11 cellular contexts compared by ENCODE assay signal in the genomic region with DNA sequence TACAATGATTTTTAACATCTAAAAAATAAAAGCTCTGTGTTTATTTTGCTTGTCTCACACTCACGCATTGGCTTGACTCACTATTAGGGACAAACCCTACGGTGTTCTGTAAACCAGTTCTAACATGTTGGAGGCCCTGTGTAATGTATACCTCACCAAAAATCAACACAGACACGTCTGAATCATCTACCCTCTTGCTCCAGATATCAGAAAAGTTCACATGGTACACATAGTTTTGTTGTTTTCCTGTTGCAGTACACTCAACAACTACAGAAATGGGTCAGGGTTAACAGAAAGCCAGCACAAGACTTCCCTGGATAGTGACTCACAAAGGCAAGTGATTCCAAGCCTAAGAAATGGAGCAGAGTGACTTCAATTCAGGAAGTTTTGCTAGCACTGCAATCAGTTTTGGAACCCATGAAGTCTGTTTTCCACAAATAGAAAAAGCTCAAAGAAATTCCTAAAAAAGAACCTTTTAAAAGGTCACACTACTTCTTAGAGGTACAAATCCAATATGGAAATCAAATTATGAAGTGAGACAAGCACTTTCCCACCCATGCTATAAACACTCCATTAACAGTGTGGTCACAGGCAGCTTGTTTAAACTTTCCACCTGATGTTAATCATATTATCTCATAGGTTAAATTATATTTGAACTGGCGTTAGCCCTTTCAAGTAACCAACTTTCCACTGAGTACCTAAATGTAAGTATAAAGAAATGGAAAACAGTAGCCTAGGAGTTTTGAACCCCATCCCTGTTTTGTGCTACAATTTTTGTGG.
A peak's percentile ranks its signal among the peaks of the same experiment; 100 is the strongest.
DNase-seq lines count a peak whose midpoint lies in the region; FAIRE-seq and TF ChIP-seq lines count a peak whose summit lies in the region.
"Had no signal": no experiment of that assay in that cellular context is flagged by ENCODE, and none has a peak within 500 bp of the region (broad histone marks: within the 10 kb centered on the region; RNA-seq: fewer than 3 reads in every experiment).

No MANE protein-coding gene starts in this region.

- peaks cover 34% of the 10 kb centered on the region for H3K4me1 Mint-ChIP-seq in astrocyte (ENCODE audit: low read depth, unreplicated experiment)
- H3K4me1 Mint-ChIP-seq: activated naive CD8-positive, alpha-beta T cell treated with anti-CD3 and anti-CD28 coated beads, Interleukin-2, amount 50 U/mL, for 24 hours; stimulated activated naive CD8-positive, alpha-beta T cell treated with anti-CD3 and anti-CD28 coated beads, Interleukin-15, amount 100 ng/mL, for 72 hours had no signal

- H3K9me3 Mint-ChIP-seq in astrocyte (ENCODE audit: unreplicated experiment) = no peaks in the 10 kb centered on the region
- H3K9me3 Mint-ChIP-seq: activated naive CD8-positive, alpha-beta T cell treated with anti-CD3 and anti-CD28 coated beads, Interleukin-2, amount 50 U/mL, for 24 hours; stimulated activated naive CD8-positive, alpha-beta T cell treated with anti-CD3 and anti-CD28 coated beads, Interleukin-15, amount 100 ng/mL, for 72 hours had no signal

- TF ChIP-seq CTCF in astrocyte (IDR thresholded peaks at IDR 0.05; ENCODE audit: insufficient read depth, low read depth, low read length) (no peak), right atrium auricular region (IDR thresholded peaks at IDR 0.05) (no peak)

- no peaks in the 10 kb centered on the region for H4K20me1 ChIP-seq in astrocyte (ENCODE audit: insufficient read depth, low read length)

- H3K27me3 ChIP-seq in astrocyte (ENCODE audit: insufficient read depth, low read length) (no peaks in the 10 kb centered on the region), right atrium auricular region (no peaks in the 10 kb centered on the region)

- no peak overlapping the region for H2AFZ ChIP-seq in astrocyte (ENCODE audit: low read depth, low read length)

- H3K4me3 Mint-ChIP-seq in astrocyte (ENCODE audit: unreplicated experiment) = no peak overlapping the region
- H3K4me3 Mint-ChIP-seq: activated naive CD8-positive, alpha-beta T cell treated with anti-CD3 and anti-CD28 coated beads, Interleukin-2, amount 50 U/mL, for 24 hours; stimulated activated naive CD8-positive, alpha-beta T cell treated with anti-CD3 and anti-CD28 coated beads, Interleukin-15, amount 100 ng/mL, for 72 hours had no signal

- H3K27ac Mint-ChIP-seq in astrocyte (ENCODE audit: unreplicated experiment) = peak overlapping the region; percentile 70
- H3K27ac Mint-ChIP-seq: activated naive CD8-positive, alpha-beta T cell treated with anti-CD3 and anti-CD28 coated beads, Interleukin-2, amount 50 U/mL, for 24 hours; stimulated activated naive CD8-positive, alpha-beta T cell treated with anti-CD3 and anti-CD28 coated beads, Interleukin-15, amount 100 ng/mL, for 72 hours had no signal

- H3K9ac ChIP-seq in astrocyte (ENCODE audit: low read length) = peak overlapping the region; percentile 68

- no peaks in the 10 kb centered on the region for H3K27me3 Mint-ChIP-seq in astrocyte (ENCODE audit: low read depth, unreplicated experiment)

- H3K9me3 ChIP-seq in astrocyte (ENCODE audit: insufficient read depth, low read depth, low read length) (no peaks in the 10 kb centered on the region), right atrium auricular region (no peaks in the 10 kb centered on the region)

- H3K27ac ChIP-seq in astrocyte (ENCODE audit: low read depth, low read length) (peak overlapping the region; percentile 87), right atrium auricular region (peak overlapping the region; percentile 52 to 68), skin epidermis (peak overlapping the region in 19 of 21 experiments; percentile 10 to 80 (median 48))

- H3K79me2 ChIP-seq in astrocyte (ENCODE audit: insufficient read depth, low read length) = no peaks in the 10 kb centered on the region

- H3K4me1 ChIP-seq in astrocyte (ENCODE audit: insufficient read depth, low read length) (peaks cover 12% of the 10 kb centered on the region), right atrium auricular region (peaks cover 0 to 50% of the 10 kb centered on the region in 2 donors)

- no peaks in the 10 kb centered on the region for H3K36me3 ChIP-seq in astrocyte (ENCODE audit: insufficient read depth, low read length)
- no peaks in the 10 kb centered on the region for H3K36me3 ChIP-seq in right atrium auricular region

- H3K36me3 Mint-ChIP-seq in astrocyte (ENCODE audit: low read depth, unreplicated experiment) = no peaks in the 10 kb centered on the region

- H3K4me3 ChIP-seq in astrocyte (ENCODE audit: insufficient read depth, low read depth, low read length) (no peak overlapping the region), right atrium auricular region (no peak overlapping the region), skin epidermis (no peak overlapping the region)

- FAIRE-seq in astrocyte (lab: Jason Lieb, UNC) = peak; percentile 90

- DNase-seq in HCEC 1CT (peak; percentile 98), astrocyte (ENCODE audit: low read depth) (peak; percentile 91), right atrium auricular region (ENCODE audit: low spot score) (no peak), NCI-H1694 (lab: John Stamatoyannopoulos, UW) (no peak), COR-L47 (lab: John Stamatoyannopoulos, UW) (no peak), NCI-H1092 treated with DMSO at 0.1 percent for 48 hours (lab: John Stamatoyannopoulos, UW) (no peak)
- DNase-seq in stimulated activated CD8-positive, alpha-beta memory T cell treated with anti-CD3 and anti-CD28 coated beads, Interleukin-4, amount 100 ng/mL, for 48 hours = no peak
- DNase-seq: activated naive CD8-positive, alpha-beta T cell treated with anti-CD3 and anti-CD28 coated beads, Interleukin-2, amount 50 U/mL, for 24 hours; stimulated activated naive CD8-positive, alpha-beta T cell treated with anti-CD3 and anti-CD28 coated beads, Interleukin-15, amount 100 ng/mL, for 72 hours; T-helper 9 cell had no signal

- peak overlapping the region; percentile 68 for H3K4me2 ChIP-seq in astrocyte (ENCODE audit: low read length)

Comparison
In these comparisons a context has a peak if more than half of its experiments do, and no peak if none do; other contexts are left out.
1. DNase-seq: peak in HCEC 1CT (single experiment) and astrocyte (single experiment); none in right atrium auricular region (single experiment), NCI-H1694 (single experiment), COR-L47 (single experiment), stimulated activated CD8-positive, alpha-beta memory T cell treated with anti-CD3 and anti-CD28 coated beads, Interleukin-4, amount 100 ng/mL, for 48 hours (single experiment) and NCI-H1092 treated with DMSO at 0.1 percent for 48 hours (single experiment).
2. Peak in every context shown above with its lines, with median percentiles within 50 percentile points of each other: H3K27ac ChIP-seq.